Comparison of ENCODE assay signal across 16 cellular contexts in genomic region chrX:137568741-137569469, GRCh38. TPM values are rescaled to one million over a fixed set of nuclear protein-coding genes. Genes with fewer than 3 reads are reported as not detected.
DNase-seq lines count a peak whose midpoint lies in the region; ATAC-seq and TF ChIP-seq lines count a peak whose summit lies in the region.
"Had no signal": no experiment of that assay in that cellular context is flagged by ENCODE, and none has a peak within 500 bp of the region (broad histone marks: within the 10 kb centered on the region; RNA-seq: fewer than 3 reads in every experiment).

No MANE protein-coding gene starts in this region.

- peaks cover 4 to 44% (median 25%) of the 10 kb centered on the region in 4 donors for H3K4me1 ChIP-seq in stomach
- H3K4me1 ChIP-seq: BLaER1 treated with 17β-estradiol and CSF1 and Interleukin-3, amounts not matched to agents 10 nM and 100 nM had no signal

- H3K27ac ChIP-seq in stomach: no peak overlapping the region
- H3K27ac ChIP-seq: BLaER1 treated with 17β-estradiol and CSF1 and Interleukin-3, amounts not matched to agents 10 nM and 100 nM; epithelial cell of prostate had no signal

- peak overlapping the region in 2 of 4 donors; percentile 9 to 14 for H3K4me3 ChIP-seq in stomach
- H3K4me3 ChIP-seq: BLaER1 treated with 17β-estradiol and CSF1 and Interleukin-3, amounts not matched to agents 10 nM and 100 nM; MG63 had no signal

- TF ChIP-seq CTCF in natural killer cell (IDR thresholded peaks at IDR 0.05) (no peak), glutamatergic neuron (IDR thresholded peaks at IDR 0.05; ENCODE audit: partially characterized antibody, unreplicated experiment) (no peak), type B pancreatic cell (conservative IDR thresholded peaks at IDR 0.05) (no peak), stomach (IDR thresholded peaks at IDR 0.05) (no peak)

- H3K36me3 Mint-ChIP-seq in natural killer cell (peaks cover 7% of the 10 kb centered on the region), glutamatergic neuron (ENCODE audit: unreplicated experiment) (no peaks in the 10 kb centered on the region), type B pancreatic cell (peaks cover 9% of the 10 kb centered on the region)
- peaks cover 7% of the 10 kb centered on the region for H3K36me3 Mint-ChIP-seq in natural killer cell treated with Interleukin-12 subunit alpha and Interleukin-12 subunit beta and Interleukin-15 and Interleukin-18, amount 100 ng/mL, for 72 hours

- intact Hi-C loops in natural killer cell (cut with micrococcal nuclease) (no loop called here), stomach (cut with DNase I; ENCODE audit: low total_unique reads) (no loop called here)

- no peak for ATAC-seq in natural killer cell
- ATAC-seq in natural killer cell treated with Interleukin-12 subunit alpha and Interleukin-12 subunit beta and Interleukin-15 and Interleukin-18, amount 100 ng/mL, for 72 hours: no peak

- peaks cover 37 to 59% of the 10 kb centered on the region in 2 donors for H3K27me3 Mint-ChIP-seq in natural killer cell (ENCODE audit: low read depth in 2 of 2)
- H3K27me3 Mint-ChIP-seq in natural killer cell treated with Interleukin-12 subunit alpha and Interleukin-12 subunit beta and Interleukin-15 and Interleukin-18, amount 100 ng/mL, for 72 hours: peaks cover 37 to 39% of the 10 kb centered on the region in 2 donors
- peaks cover 9% of the 10 kb centered on the region for H3K27me3 Mint-ChIP-seq in glutamatergic neuron (ENCODE audit: unreplicated experiment)
- H3K27me3 Mint-ChIP-seq in type B pancreatic cell: peaks cover 85% of the 10 kb centered on the region

- no peaks in the 10 kb centered on the region for H3K9me3 Mint-ChIP-seq in natural killer cell
- no peaks in the 10 kb centered on the region for H3K9me3 Mint-ChIP-seq in natural killer cell treated with Interleukin-12 subunit alpha and Interleukin-12 subunit beta and Interleukin-15 and Interleukin-18, amount 100 ng/mL, for 72 hours
- H3K9me3 Mint-ChIP-seq in glutamatergic neuron (ENCODE audit: unreplicated experiment): peaks cover 8% of the 10 kb centered on the region
- H3K9me3 Mint-ChIP-seq in type B pancreatic cell: no peaks in the 10 kb centered on the region

- H3K27ac Mint-ChIP-seq in natural killer cell: no peak overlapping the region
- H3K27ac Mint-ChIP-seq in natural killer cell treated with Interleukin-12 subunit alpha and Interleukin-12 subunit beta and Interleukin-15 and Interleukin-18, amount 100 ng/mL, for 72 hours: no peak overlapping the region
- H3K27ac Mint-ChIP-seq in glutamatergic neuron (ENCODE audit: unreplicated experiment): no peak overlapping the region
- H3K27ac Mint-ChIP-seq in type B pancreatic cell: peak overlapping the region; percentile 60

- H3K4me1 Mint-ChIP-seq in natural killer cell (peaks cover 0 to 11% of the 10 kb centered on the region in 2 donors), glutamatergic neuron (ENCODE audit: low read depth, unreplicated experiment) (peaks cover 3% of the 10 kb centered on the region), type B pancreatic cell (ENCODE audit: unreplicated experiment) (no peaks in the 10 kb centered on the region)
- H3K4me1 Mint-ChIP-seq in natural killer cell treated with Interleukin-12 subunit alpha and Interleukin-12 subunit beta and Interleukin-15 and Interleukin-18, amount 100 ng/mL, for 72 hours (ENCODE audit: low read depth in 2 of 2): peaks cover 0 to 7% of the 10 kb centered on the region in 2 donors

- no peak for TF ChIP-seq POLR2A in stomach (IDR thresholded peaks at IDR 0.05)

- no peaks in the 10 kb centered on the region for H3K36me3 ChIP-seq in stomach
- H3K36me3 ChIP-seq: BLaER1 treated with 17β-estradiol and CSF1 and Interleukin-3, amounts not matched to agents 10 nM and 100 nM; MG63 had no signal

- H3K27me3 ChIP-seq in stomach: peaks cover 31 to 100% (median 89%) of the 10 kb centered on the region in 3 donors

- no peak for DNase-seq in natural killer cell
- no peak for DNase-seq in natural killer cell treated with Interleukin-12 subunit alpha and Interleukin-12 subunit beta and Interleukin-15 and Interleukin-18, amount 100 ng/mL, for 72 hours (ENCODE audit: low spot score)
- peak; percentile 75 for DNase-seq in NCI-H748 (lab: John Stamatoyannopoulos, UW; ENCODE audit: unreplicated experiment)
- DNase-seq in glutamatergic neuron: no peak
- no peak for DNase-seq in type B pancreatic cell (ENCODE audit: extremely low spot score, unreplicated experiment)
- no peak for DNase-seq in NCI-H345 (lab: John Stamatoyannopoulos, UW)
- no peak for DNase-seq in stomach
- DNase-seq in NCI-H2171 (lab: John Stamatoyannopoulos, UW): no peak
- DNase-seq: activated T-cell treated with anti-CD3 and anti-CD28 coated beads, Interleukin-2, amount 50 U/mL, for 1 hour; hypothalamus; MG63; NCI-H510A treated with DMSO at 0.1 percent for 48 hours had no signal

- 4 to 29% (median 7%) methylated on average over 14 to 53 of the region's 53 CpGs for WGBS in stomach, 5 donors

- no peak for TF ChIP-seq EP300 in stomach (IDR thresholded peaks at IDR 0.05)

- H3K9me3 ChIP-seq in stomach: peaks cover 0 to 28% (median 6%) of the 10 kb centered on the region in 4 donors
- H3K9me3 ChIP-seq: MG63 had no signal

- H3K4me3 Mint-ChIP-seq in natural killer cell (peak overlapping the region; percentile 63), glutamatergic neuron (ENCODE audit: unreplicated experiment) (peak overlapping the region; percentile 64), type B pancreatic cell (peak overlapping the region; percentile 86)
- no peak overlapping the region for H3K4me3 Mint-ChIP-seq in natural killer cell treated with Interleukin-12 subunit alpha and Interleukin-12 subunit beta and Interleukin-15 and Interleukin-18, amount 100 ng/mL, for 72 hours

RNA-seq across cellular contexts. Expression of gene ZIC3, which starts 3.0 kb away (rescaled TPM):
- total RNA-seq in natural killer cell: not detected
- not detected for total RNA-seq in natural killer cell treated with Interleukin-12 subunit alpha and Interleukin-12 subunit beta and Interleukin-15 and Interleukin-18, amount 100 ng/mL, for 72 hours
- total RNA-seq in glutamatergic neuron (ENCODE audit: unreplicated experiment): 0.69 TPM
- total RNA-seq in type B pancreatic cell (ENCODE audit: low replicate concordance): 28.4 TPM in 1 of 2 replicates, not detected in the other
- total RNA-seq in stomach: not detected
- polyA plus RNA-seq in stomach: not detected
- total RNA-seq: cardiac septum, mesenteric fat pad had no signal
